ENCODE assay signal across 16 cellular contexts in genomic region chr20:16397053-16397452, GRCh38.
A peak's percentile ranks its signal among the peaks of the same experiment; 100 is the strongest.
DNase-seq lines count a peak whose midpoint lies in the region; ATAC-seq and TF ChIP-seq lines count a peak whose summit lies in the region.
"Had no signal": no experiment of that assay in that cellular context is flagged by ENCODE, and none has a peak within 500 bp of the region (broad histone marks: within the 10 kb centered on the region; RNA-seq: fewer than 3 reads in every experiment).

No MANE protein-coding gene starts in this region.

- H3K9me3 ChIP-seq in right cardiac atrium (ENCODE audit: control insufficient read depth, low read length) (no peaks in the 10 kb centered on the region), sigmoid colon (no peaks in the 10 kb centered on the region)
- H3K9me3 ChIP-seq: SK-N-SH had no signal

- H3K4me1 ChIP-seq in right cardiac atrium (ENCODE audit: control insufficient read depth, insufficient read depth, low read length): peaks cover 3% of the 10 kb centered on the region
- peaks cover 0 to 14% (median 11%) of the 10 kb centered on the region in 4 donors for H3K4me1 ChIP-seq in sigmoid colon
- H3K4me1 ChIP-seq: parathyroid adenoma had no signal

- no peak for TF ChIP-seq EP300 in sigmoid colon (IDR thresholded peaks at IDR 0.05)

- peak overlapping the region; percentile 11 for H3K4me3 ChIP-seq in coronary artery
- H3K4me3 ChIP-seq in right cardiac atrium (ENCODE audit: low read length): no peak overlapping the region
- no peak overlapping the region for H3K4me3 ChIP-seq in sigmoid colon

- intact Hi-C loops in right cardiac atrium (cut with DNase I): no loop called here
- intact Hi-C loops in sigmoid colon (cut with DNase I): no loop called here

- H3K36me3 ChIP-seq in sigmoid colon: peaks cover 0 to 21% (median 3%) of the 10 kb centered on the region in 4 donors

- no peaks in the 10 kb centered on the region for H3K27me3 ChIP-seq in right cardiac atrium (ENCODE audit: control insufficient read depth, insufficient read depth)
- no peaks in the 10 kb centered on the region for H3K27me3 ChIP-seq in sigmoid colon

- peak; percentile 12 for DNase-seq in GM04503 (ENCODE audit: low read depth)
- peak; percentile 86 for DNase-seq in coronary artery (ENCODE audit: low spot score)
- DNase-seq in right cardiac atrium: peak; percentile 75 to 92 (median 90)
- peak; percentile 66 for DNase-seq in sigmoid colon
- DNase-seq in stimulated activated CD4-positive, alpha-beta T cell treated with anti-CD3 and anti-CD28 coated beads, Interleukin-1b, Interleukin-23, amount 100 ng/mL, for 48 hours: no peak
- DNase-seq in NCI-H187 treated with DMSO at 0.1 percent for 48 hours (lab: John Stamatoyannopoulos, UW): no peak
- DNase-seq: activated CD8-positive, alpha-beta memory T cell treated with anti-CD3 and anti-CD28 coated beads, Interleukin-2, amount 50 U/mL, for 4 hours; effector memory CD4-positive, alpha-beta T cell; HCEC 1CT; SK-N-SH; stimulated activated CD4-positive, alpha-beta T cell treated with anti-CD3 and anti-CD28 coated beads, Interleukin-4, amount 100 ng/mL, for 4 hours; stimulated activated naive B cell treated with anti-CD40 and anti-IgM and Interleukin-4, amounts not matched to agents 10 μg/mL and 1 μg/mL and 100 μg/mL, for 72 hours had no signal

- WGBS in right cardiac atrium: 15% methylated on average over 4 of the region's 4 CpGs
- 75 to 90% methylated on average over 4 of the region's 4 CpGs for WGBS in sigmoid colon, 2 donors

- H3K27ac ChIP-seq in coronary artery: peak overlapping the region; percentile 0 to 53
- H3K27ac ChIP-seq in right cardiac atrium (ENCODE audit: low read length): no peak overlapping the region
- H3K27ac ChIP-seq in sigmoid colon: peak overlapping the region in 2 of 4 donors; percentile 0 to 12
- H3K27ac ChIP-seq: HL-60, parathyroid adenoma had no signal

- no peak for TF ChIP-seq CTCF in coronary artery (IDR thresholded peaks at IDR 0.05)
- no peak for TF ChIP-seq CTCF in sigmoid colon (IDR thresholded peaks at IDR 0.05)

- ATAC-seq in right cardiac atrium: peak; percentile 90 to 96
- no peak for ATAC-seq in GM19351 (IDR thresholded peaks at IDR 0.05; ENCODE audit: unreplicated experiment)
- no peak for ATAC-seq in GM21381 (IDR thresholded peaks at IDR 0.05; ENCODE audit: unreplicated experiment)
- ATAC-seq: stimulated activated naive B cell treated with anti-CD40 and anti-IgM and Interleukin-4, amounts not matched to agents 10 μg/mL and 1 μg/mL and 100 μg/mL, for 72 hours had no signal

- no peak for TF ChIP-seq POLR2A in sigmoid colon (IDR thresholded peaks at IDR 0.05)

Comparison
In these comparisons a context has a peak if more than half of its experiments do, and no peak if none do; other contexts are left out.
1. DNase-seq: peak in GM04503 (single experiment), coronary artery (single experiment), right cardiac atrium (3 of 3) and sigmoid colon (single experiment); none in stimulated activated CD4-positive, alpha-beta T cell treated with anti-CD3 and anti-CD28 coated beads, Interleukin-1b, Interleukin-23, amount 100 ng/mL, for 48 hours (single experiment) and NCI-H187 treated with DMSO at 0.1 percent for 48 hours (single experiment).
2. ATAC-seq: peak in right cardiac atrium (2 of 2); none in GM19351 (single experiment) and GM21381 (single experiment).